ENCODE assay signal across 2 cellular contexts in genomic region chr20:33568378-33569289, GRCh38.
TF ChIP-seq lines count a peak whose summit lies in the region.

No MANE protein-coding gene starts in this region.

TF ChIP-seq in WTC11, 78 proteins besides CTCF, POLR2A, EP300 and RAD21 (continued from another document and continues in another):
- no peak for TF ChIP-seq AR (CRISPR knock-in tag; IDR thresholded peaks at IDR 0.05)
- TF ChIP-seq, protein P1, sequence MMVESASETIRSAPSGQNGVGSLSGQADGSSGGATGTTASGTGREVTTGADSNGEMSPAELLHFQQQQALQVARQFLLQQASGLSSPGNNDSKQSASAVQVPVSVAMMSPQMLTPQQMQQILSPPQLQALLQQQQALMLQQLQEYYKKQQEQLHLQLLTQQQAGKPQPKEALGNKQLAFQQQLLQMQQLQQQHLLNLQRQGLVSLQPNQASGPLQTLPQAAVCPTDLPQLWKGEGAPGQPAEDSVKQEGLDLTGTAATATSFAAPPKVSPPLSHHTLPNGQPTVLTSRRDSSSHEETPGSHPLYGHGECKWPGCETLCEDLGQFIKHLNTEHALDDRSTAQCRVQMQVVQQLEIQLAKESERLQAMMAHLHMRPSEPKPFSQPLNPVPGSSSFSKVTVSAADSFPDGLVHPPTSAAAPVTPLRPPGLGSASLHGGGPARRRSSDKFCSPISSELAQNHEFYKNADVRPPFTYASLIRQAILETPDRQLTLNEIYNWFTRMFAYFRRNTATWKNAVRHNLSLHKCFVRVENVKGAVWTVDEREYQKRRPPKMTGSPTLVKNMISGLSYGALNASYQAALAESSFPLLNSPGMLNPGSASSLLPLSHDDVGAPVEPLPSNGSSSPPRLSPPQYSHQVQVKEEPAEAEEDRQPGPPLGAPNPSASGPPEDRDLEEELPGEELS (CRISPR knock-in tag; IDR thresholded peaks at IDR 0.05), result peak; percentile 90; the same call in 1 of the 2 replicates
- TF ChIP-seq ELF4 (CRISPR knock-in tag; IDR thresholded peaks at IDR 0.05; ENCODE audit: low read depth), result no peak
- TF ChIP-seq, protein P2, sequence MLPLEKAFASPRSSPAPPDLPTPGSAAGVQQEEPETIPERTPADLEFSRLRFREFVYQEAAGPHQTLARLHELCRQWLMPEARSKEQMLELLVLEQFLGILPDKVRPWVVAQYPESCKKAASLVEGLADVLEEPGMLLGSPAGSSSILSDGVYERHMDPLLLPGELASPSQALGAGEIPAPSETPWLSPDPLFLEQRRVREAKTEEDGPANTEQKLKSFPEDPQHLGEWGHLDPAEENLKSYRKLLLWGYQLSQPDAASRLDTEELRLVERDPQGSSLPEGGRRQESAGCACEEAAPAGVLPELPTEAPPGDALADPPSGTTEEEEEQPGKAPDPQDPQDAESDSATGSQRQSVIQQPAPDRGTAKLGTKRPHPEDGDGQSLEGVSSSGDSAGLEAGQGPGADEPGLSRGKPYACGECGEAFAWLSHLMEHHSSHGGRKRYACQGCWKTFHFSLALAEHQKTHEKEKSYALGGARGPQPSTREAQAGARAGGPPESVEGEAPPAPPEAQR (CRISPR knock-in tag; IDR thresholded peaks at IDR 0.05), result no peak
- TF ChIP-seq AFF4 (CRISPR knock-in tag; IDR thresholded peaks at IDR 0.05; ENCODE audit: borderline replicate concordance), result no peak
- TF ChIP-seq E2F4 (CRISPR knock-in tag; IDR thresholded peaks at IDR 0.05; ENCODE audit: borderline replicate concordance, low read depth), result no peak
- no peak for TF ChIP-seq ZNF232 (CRISPR knock-in tag; IDR thresholded peaks at IDR 0.05)
- TF ChIP-seq FOXP1 (CRISPR knock-in tag; IDR thresholded peaks at IDR 0.05; ENCODE audit: borderline replicate concordance), result peak; percentile 85; the same call in 1 of the 2 replicates
- no peak for TF ChIP-seq ATF3 (CRISPR knock-in tag; conservative IDR thresholded peaks at IDR 0.05)
- TF ChIP-seq MXD4 (CRISPR knock-in tag; IDR thresholded peaks at IDR 0.05; ENCODE audit: borderline replicate concordance), result no peak
- TF ChIP-seq ZNF263 (CRISPR knock-in tag; IDR thresholded peaks at IDR 0.05; ENCODE audit: low read depth), result no peak

TF ChIP-seq in HepG2, 621 proteins besides CTCF, POLR2A, EP300 and RAD21 (continued from another document):
- TF ChIP-seq NR0B2 (CRISPR knock-in tag; IDR thresholded peaks at IDR 0.05) (no peak), FOXJ3 (CRISPR knock-in tag; IDR thresholded peaks at IDR 0.05; ENCODE audit: borderline replicate concordance) (0 out of 2 replicates have a peak, but pooled peaks have one; percentile 9), HOXA3 (CRISPR knock-in tag; IDR thresholded peaks at IDR 0.05) (peak; percentile 63; the same call in 1 of the 2 replicates), ZNF569 (CRISPR knock-in tag; IDR thresholded peaks at IDR 0.05; ENCODE audit: borderline replicate concordance) (no peak), RORA (CRISPR knock-in tag; IDR thresholded peaks at IDR 0.05) (no peak), NKX3-1 (CRISPR knock-in tag; IDR thresholded peaks at IDR 0.05) (0 out of 2 replicates have a peak, but pooled peaks have one; percentile 13), IKZF1 (IDR thresholded peaks at IDR 0.05) (no peak), ZNF605 (CRISPR knock-in tag; IDR thresholded peaks at IDR 0.05) (no peak), HNF4A (CRISPR knock-in tag; IDR thresholded peaks at IDR 0.05) (peak; percentile 32; the same call in 1 of the 2 replicates)
